8 cellular contexts compared by ENCODE assay signal in genomic region chr7:27129729-27130539, GRCh38. TPM values are rescaled to one million over a fixed set of nuclear protein-coding genes. Genes with fewer than 3 reads are reported as not detected.
DNase-seq lines count a peak whose midpoint lies in the region; ATAC-seq and TF ChIP-seq lines count a peak whose summit lies in the region.

No MANE protein-coding gene starts in this region.

- H3K27ac ChIP-seq in sigmoid colon: peak overlapping the region; percentile 91 to 99 (median 94)

- H3K4me3 ChIP-seq in sigmoid colon: peak overlapping the region; percentile 65 to 88 (median 80)

- TF ChIP-seq POLR2A in sigmoid colon (IDR thresholded peaks at IDR 0.05): no peak

- H3K27me3 ChIP-seq in sigmoid colon: no peaks in the 10 kb centered on the region

- peak overlapping the region; percentile 14 for H3K4me3 Mint-ChIP-seq in glutamatergic neuron (ENCODE audit: unreplicated experiment)

- H3K9me3 Mint-ChIP-seq in glutamatergic neuron (ENCODE audit: unreplicated experiment): peaks cover 5% of the 10 kb centered on the region

- peaks cover 36% of the 10 kb centered on the region for H3K27me3 Mint-ChIP-seq in glutamatergic neuron (ENCODE audit: unreplicated experiment)

- DNase-seq in RPMI7951 (ENCODE audit: low read depth) (peak; percentile 72), glutamatergic neuron (no peak), sigmoid colon (peak; percentile 68), SIG-M5 treated with dmso at 0.1 percent for 504 hours (lab: John Stamatoyannopoulos, UW; ENCODE audit: unreplicated experiment) (no peak), NCI-H187 (lab: John Stamatoyannopoulos, UW) (no peak), NCI-H146 (lab: John Stamatoyannopoulos, UW) (no peak)
- no peak for DNase-seq in activated CD4-positive, CD25-positive, alpha-beta regulatory T cell (lab: John Stamatoyannopoulos, UW)

- H3K36me3 Mint-ChIP-seq in glutamatergic neuron (ENCODE audit: unreplicated experiment): no peaks in the 10 kb centered on the region

- 6 to 38% methylated on average over 72 of the region's 72 CpGs for WGBS in sigmoid colon, 2 donors

- peak; percentile 23 for ATAC-seq in GM18498 (IDR thresholded peaks at IDR 0.05; ENCODE audit: unreplicated experiment)

- H3K4me1 ChIP-seq in sigmoid colon: peaks cover 0 to 76% (median 61%) of the 10 kb centered on the region in 4 donors

- no peak overlapping the region for H3K27ac Mint-ChIP-seq in glutamatergic neuron (ENCODE audit: unreplicated experiment)

- intact Hi-C loops in sigmoid colon (cut with DNase I): loop anchor here (2.0 kb wide), 1 partner anchor 31 kb away; no protein-coding TSS in a partner anchor

- H3K4me1 Mint-ChIP-seq in glutamatergic neuron (ENCODE audit: low read depth, unreplicated experiment): no peaks in the 10 kb centered on the region

- no peaks in the 10 kb centered on the region for H3K9me3 ChIP-seq in sigmoid colon

- TF ChIP-seq CTCF in glutamatergic neuron (IDR thresholded peaks at IDR 0.05; ENCODE audit: partially characterized antibody, unreplicated experiment) (no peak), sigmoid colon (IDR thresholded peaks at IDR 0.05) (peak in 1 of 4 experiments; percentile 14)

- no peaks in the 10 kb centered on the region for H3K36me3 ChIP-seq in sigmoid colon

- TF ChIP-seq EP300 in sigmoid colon (IDR thresholded peaks at IDR 0.05): no peak

RNA-seq across cellular contexts. Expression of gene HOXA4, which starts 0.6 kb away (rescaled TPM):
- total RNA-seq in RPMI7951 (2014; rRNA removed; shearing (Covaris generic)): 4.3 and 9.7 TPM in 2 replicates
- total RNA-seq in glutamatergic neuron (ENCODE audit: unreplicated experiment) (not detected), sigmoid colon (1 to 10 TPM; 2.0 to 4.2 (median 2.9) TPM)
- 1 to 10 TPM in 2 of 3 donors, not detected in 1; 1.8 to 4.8 TPM for polyA plus RNA-seq in sigmoid colon

RNA-seq across cellular contexts. Expression of gene HOXA5, which starts 13.5 kb away (rescaled TPM):
- total RNA-seq in RPMI7951 (2014; rRNA removed; shearing (Covaris generic)): 4.7 and 5.6 TPM in 2 replicates
- total RNA-seq in glutamatergic neuron (ENCODE audit: unreplicated experiment) (not detected), sigmoid colon (10 to 100 TPM in 3 of 4 donors, 1 to 10 TPM in 1; 9.2 to 12.2 (median 11.2) TPM)
- polyA plus RNA-seq in sigmoid colon: 10 to 100 TPM in 1 of 3 donors, 1 to 10 TPM in 2; 3.2 to 14.3 (median 7.8) TPM

RNA-seq across cellular contexts. Expression of gene HOXA6, which starts 17.6 kb away (rescaled TPM):
- 1.8 and 7.2 TPM in 2 replicates for total RNA-seq in RPMI7951 (2014; rRNA removed; shearing (Covaris generic))
- total RNA-seq in glutamatergic neuron (ENCODE audit: unreplicated experiment) (not detected), sigmoid colon (1 to 10 TPM; 4.2 to 10.0 (median 4.5) TPM)
- polyA plus RNA-seq in sigmoid colon: 1 to 10 TPM in 2 of 3 donors, not detected in 1; 1.6 to 8.1 TPM

RNA-seq across cellular contexts. Expression of gene HOXA3, which starts 22.4 kb away (rescaled TPM):
- 0.98 and 4.7 TPM in 2 replicates for total RNA-seq in RPMI7951 (2014; rRNA removed; shearing (Covaris generic))
- total RNA-seq in glutamatergic neuron (ENCODE audit: unreplicated experiment) (not detected), sigmoid colon (10 to 100 TPM in 2 of 4 donors, 1 to 10 TPM in 2; 4.9 to 20.8 (median 12.0) TPM)
- 10 to 100 TPM in 2 of 3 donors, 1 to 10 TPM in 1; 3.9 to 15.6 (median 10.3) TPM for polyA plus RNA-seq in sigmoid colon

RNA-seq across cellular contexts. Expression of gene HOXA7, which starts 26.5 kb away (rescaled TPM):
- 16.4 and 19.7 TPM in 2 replicates for total RNA-seq in RPMI7951 (2014; rRNA removed; shearing (Covaris generic))
- not detected for total RNA-seq in glutamatergic neuron (ENCODE audit: unreplicated experiment)
- 1 to 10 TPM; 4.7 to 9.1 (median 7.3) TPM for total RNA-seq in sigmoid colon
- 10 to 100 TPM; 18.0 to 23.9 (median 18.0) TPM for polyA plus RNA-seq in sigmoid colon

Comparison
In these comparisons a context has a peak if more than half of its experiments do, and no peak if none do; other contexts are left out.
1. DNase-seq: peak in RPMI7951 (single experiment) and sigmoid colon (single experiment); none in glutamatergic neuron (single experiment), SIG-M5 treated with dmso at 0.1 percent for 504 hours (single experiment), NCI-H187 (0 of 2), NCI-H146 (single experiment) and activated CD4-positive, CD25-positive, alpha-beta regulatory T cell (0 of 4).